In the genomic region with DNA sequence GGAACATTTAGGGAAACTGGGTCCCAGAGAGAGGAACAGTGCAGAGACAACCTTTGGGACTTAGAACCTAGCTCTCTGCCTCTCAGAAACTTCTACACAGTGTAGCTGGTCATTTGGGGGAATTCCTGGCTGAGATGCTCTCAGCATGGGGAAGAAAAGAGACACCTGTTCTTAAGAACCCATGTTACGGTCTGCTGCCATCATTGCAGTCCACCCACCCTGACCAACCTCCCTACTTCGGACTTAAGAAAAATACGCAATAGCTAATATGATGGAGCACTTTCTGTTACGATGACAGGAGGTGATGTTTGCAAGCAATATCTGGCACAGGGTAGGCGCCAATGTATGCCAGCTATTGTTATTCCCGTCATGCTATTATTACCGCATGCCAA, we compare ENCODE assay signal across 20 cellular contexts.
"Had no signal": no experiment of that assay in that cellular context is flagged by ENCODE, and none has a peak within 500 bp of the region (broad histone marks: within the 10 kb centered on the region; RNA-seq: fewer than 3 reads in every experiment).

No MANE protein-coding gene starts in this region.

- H3K9me3 Mint-ChIP-seq: nephron had no signal

- H3K4me3 Mint-ChIP-seq: naive B cell, nephron had no signal

- H3K27ac ChIP-seq: coronary artery, heart left ventricle, neutrophil, sigmoid colon, skin epidermis, stomach, thoracic aorta, transverse colon had no signal

- DNase-seq: effector CD8-positive, alpha-beta T cell; heart left ventricle; hippocampal formation; left colon; mesendoderm; naive B cell; posterior cingulate gyrus; sigmoid colon; stimulated activated CD4-positive, alpha-beta T cell treated with anti-CD3 and anti-CD28 coated beads, Interleukin-2, amount 100 ng/mL, for 24 hours; stimulated activated CD4-positive, alpha-beta T cell treated with anti-CD3 and anti-CD28 coated beads, Interleukin-4, amount 100 ng/mL, for 4 hours; stimulated activated naive CD4-positive, alpha-beta T cell; stomach; substantia nigra; transverse colon had no signal

- H3K36me3 Mint-ChIP-seq: naive B cell had no signal

- H3K4me3 ChIP-seq: coronary artery, heart left ventricle, sigmoid colon, skin epidermis, stomach, thoracic aorta, transverse colon had no signal

- ATAC-seq: esophagus mucosa, heart left ventricle had no signal
